In genomic region chr16:68800257-68800875, GRCh38 we compare ENCODE assay signal across 1 cellular context.
TF ChIP-seq lines count a peak whose summit lies in the region.

No MANE protein-coding gene starts in this region.

TF ChIP-seq in HepG2, 621 proteins besides CTCF, POLR2A, EP300 and RAD21 (continued from another document and continues in another):
- TF ChIP-seq ZBTB4 (CRISPR knock-in tag; IDR thresholded peaks at IDR 0.05; ENCODE audit: borderline replicate concordance) (no peak), NAIF1 (CRISPR knock-in tag; IDR thresholded peaks at IDR 0.05; ENCODE audit: borderline replicate concordance) (no peak), ZEB1 (IDR thresholded peaks at IDR 0.05; ENCODE audit: insufficient replicate concordance, low read depth) (no peak), ZNF12 (CRISPR knock-in tag; IDR thresholded peaks at IDR 0.05) (no peak), DNMT1 (CRISPR knock-in tag; IDR thresholded peaks at IDR 0.05) (no peak), MXI1 (IDR thresholded peaks at IDR 0.05; ENCODE audit: borderline replicate concordance, low read depth, low read length) (no peak; the same call in 2 of the 3 replicates), RELA (CRISPR knock-in tag; IDR thresholded peaks at IDR 0.05) (no peak), MYNN (CRISPR knock-in tag; IDR thresholded peaks at IDR 0.05; ENCODE audit: low read depth) (no peak), HES4 (CRISPR knock-in tag; IDR thresholded peaks at IDR 0.05; ENCODE audit: borderline replicate concordance) (no peak), ZNF317 (CRISPR knock-in tag; IDR thresholded peaks at IDR 0.05) (no peak), IRX3 (CRISPR knock-in tag; IDR thresholded peaks at IDR 0.05; ENCODE audit: borderline replicate concordance, low read depth) (no peak), ZNF614 (CRISPR knock-in tag; IDR thresholded peaks at IDR 0.05; ENCODE audit: borderline replicate concordance) (0 out of 2 replicates have a peak, but pooled peaks have one; percentile 55), ARHGAP35 (CRISPR knock-in tag; IDR thresholded peaks at IDR 0.05; ENCODE audit: borderline replicate concordance) (no peak), ZNF558 (CRISPR knock-in tag; IDR thresholded peaks at IDR 0.05; ENCODE audit: borderline replicate concordance) (no peak), HNF1A (IDR thresholded peaks at IDR 0.05; ENCODE audit: low read depth) (no peak), HNF1A (CRISPR knock-in tag; IDR thresholded peaks at IDR 0.05; ENCODE audit: borderline replicate concordance) (no peak), ZNF230 (CRISPR knock-in tag; IDR thresholded peaks at IDR 0.05) (no peak), ZNF839 (CRISPR knock-in tag; IDR thresholded peaks at IDR 0.05; ENCODE audit: borderline replicate concordance) (no peak), ZNF768 (CRISPR knock-in tag; IDR thresholded peaks at IDR 0.05) (no peak), ZNF205 (CRISPR knock-in tag; IDR thresholded peaks at IDR 0.05) (no peak), HOXA5 (CRISPR knock-in tag; IDR thresholded peaks at IDR 0.05) (no peak), GATA4 (IDR thresholded peaks at IDR 0.05; ENCODE audit: borderline replicate concordance, low read depth) (no peak), WIZ (CRISPR knock-in tag; IDR thresholded peaks at IDR 0.05) (no peak), ZMYM3 (CRISPR knock-in tag; IDR thresholded peaks at IDR 0.05) (no peak), TSC22D2 (CRISPR knock-in tag; IDR thresholded peaks at IDR 0.05; ENCODE audit: borderline replicate concordance) (no peak), ZNF788 (CRISPR knock-in tag; IDR thresholded peaks at IDR 0.05; ENCODE audit: borderline replicate concordance) (no peak), ZFX (CRISPR knock-in tag; IDR thresholded peaks at IDR 0.05; ENCODE audit: low read depth) (0 out of 2 replicates have a peak, but pooled peaks have one; percentile 26), ZNF10 (CRISPR knock-in tag; IDR thresholded peaks at IDR 0.05; ENCODE audit: borderline replicate concordance, low read depth) (no peak), NPAS2 (CRISPR knock-in tag; IDR thresholded peaks at IDR 0.05; ENCODE audit: borderline replicate concordance) (no peak), BORCS8-MEF2B (CRISPR knock-in tag; IDR thresholded peaks at IDR 0.05) (no peak), SSRP1 (CRISPR knock-in tag; IDR thresholded peaks at IDR 0.05) (no peak), ZFP37 (CRISPR knock-in tag; IDR thresholded peaks at IDR 0.05; ENCODE audit: borderline replicate concordance) (no peak), ZNF766 (CRISPR knock-in tag; IDR thresholded peaks at IDR 0.05; ENCODE audit: borderline replicate concordance) (no peak), GABPA (IDR thresholded peaks at IDR 0.05; ENCODE audit: low read depth, low read length) (no peak), GABPA (CRISPR knock-in tag; IDR thresholded peaks at IDR 0.05; ENCODE audit: low read depth) (peak; percentile 39; the same call in 1 of the 2 replicates), FLYWCH1 (CRISPR knock-in tag; IDR thresholded peaks at IDR 0.05) (no peak), ETV5 (CRISPR knock-in tag; IDR thresholded peaks at IDR 0.05; ENCODE audit: borderline replicate concordance) (0 out of 2 replicates have a peak, but pooled peaks have one; percentile 20), HNRNPL (IDR thresholded peaks at IDR 0.05; ENCODE audit: low read depth, low read length) (no peak), ZNF33B (CRISPR knock-in tag; IDR thresholded peaks at IDR 0.05) (no peak), ZNF572 (CRISPR knock-in tag; IDR thresholded peaks at IDR 0.05) (no peak)
- TF ChIP-seq, protein P1, sequence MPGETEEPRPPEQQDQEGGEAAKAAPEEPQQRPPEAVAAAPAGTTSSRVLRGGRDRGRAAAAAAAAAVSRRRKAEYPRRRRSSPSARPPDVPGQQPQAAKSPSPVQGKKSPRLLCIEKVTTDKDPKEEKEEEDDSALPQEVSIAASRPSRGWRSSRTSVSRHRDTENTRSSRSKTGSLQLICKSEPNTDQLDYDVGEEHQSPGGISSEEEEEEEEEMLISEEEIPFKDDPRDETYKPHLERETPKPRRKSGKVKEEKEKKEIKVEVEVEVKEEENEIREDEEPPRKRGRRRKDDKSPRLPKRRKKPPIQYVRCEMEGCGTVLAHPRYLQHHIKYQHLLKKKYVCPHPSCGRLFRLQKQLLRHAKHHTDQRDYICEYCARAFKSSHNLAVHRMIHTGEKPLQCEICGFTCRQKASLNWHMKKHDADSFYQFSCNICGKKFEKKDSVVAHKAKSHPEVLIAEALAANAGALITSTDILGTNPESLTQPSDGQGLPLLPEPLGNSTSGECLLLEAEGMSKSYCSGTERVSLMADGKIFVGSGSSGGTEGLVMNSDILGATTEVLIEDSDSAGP (CRISPR knock-in tag; IDR thresholded peaks at IDR 0.05; ENCODE audit: borderline replicate concordance), result no peak
- TF ChIP-seq, protein P2, sequence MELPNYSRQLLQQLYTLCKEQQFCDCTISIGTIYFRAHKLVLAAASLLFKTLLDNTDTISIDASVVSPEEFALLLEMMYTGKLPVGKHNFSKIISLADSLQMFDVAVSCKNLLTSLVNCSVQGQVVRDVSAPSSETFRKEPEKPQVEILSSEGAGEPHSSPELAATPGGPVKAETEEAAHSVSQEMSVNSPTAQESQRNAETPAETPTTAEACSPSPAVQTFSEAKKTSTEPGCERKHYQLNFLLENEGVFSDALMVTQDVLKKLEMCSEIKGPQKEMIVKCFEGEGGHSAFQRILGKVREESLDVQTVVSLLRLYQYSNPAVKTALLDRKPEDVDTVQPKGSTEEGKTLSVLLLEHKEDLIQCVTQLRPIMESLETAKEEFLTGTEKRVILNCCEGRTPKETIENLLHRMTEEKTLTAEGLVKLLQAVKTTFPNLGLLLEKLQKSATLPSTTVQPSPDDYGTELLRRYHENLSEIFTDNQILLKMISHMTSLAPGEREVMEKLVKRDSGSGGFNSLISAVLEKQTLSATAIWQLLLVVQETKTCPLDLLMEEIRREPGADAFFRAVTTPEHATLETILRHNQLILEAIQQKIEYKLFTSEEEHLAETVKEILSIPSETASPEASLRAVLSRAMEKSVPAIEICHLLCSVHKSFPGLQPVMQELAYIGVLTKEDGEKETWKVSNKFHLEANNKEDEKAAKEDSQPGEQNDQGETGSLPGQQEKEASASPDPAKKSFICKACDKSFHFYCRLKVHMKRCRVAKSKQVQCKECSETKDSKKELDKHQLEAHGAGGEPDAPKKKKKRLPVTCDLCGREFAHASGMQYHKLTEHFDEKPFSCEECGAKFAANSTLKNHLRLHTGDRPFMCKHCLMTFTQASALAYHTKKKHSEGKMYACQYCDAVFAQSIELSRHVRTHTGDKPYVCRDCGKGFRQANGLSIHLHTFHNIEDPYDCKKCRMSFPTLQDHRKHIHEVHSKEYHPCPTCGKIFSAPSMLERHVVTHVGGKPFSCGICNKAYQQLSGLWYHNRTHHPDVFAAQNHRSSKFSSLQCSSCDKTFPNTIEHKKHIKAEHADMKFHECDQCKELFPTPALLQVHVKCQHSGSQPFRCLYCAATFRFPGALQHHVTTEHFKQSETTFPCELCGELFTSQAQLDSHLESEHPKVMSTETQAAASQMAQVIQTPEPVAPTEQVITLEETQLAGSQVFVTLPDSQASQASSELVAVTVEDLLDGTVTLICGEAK (IDR thresholded peaks at IDR 0.05), result no peak
- TF ChIP-seq, protein P2 (CRISPR knock-in tag; IDR thresholded peaks at IDR 0.05), result no peak
- TF ChIP-seq, protein P3, sequence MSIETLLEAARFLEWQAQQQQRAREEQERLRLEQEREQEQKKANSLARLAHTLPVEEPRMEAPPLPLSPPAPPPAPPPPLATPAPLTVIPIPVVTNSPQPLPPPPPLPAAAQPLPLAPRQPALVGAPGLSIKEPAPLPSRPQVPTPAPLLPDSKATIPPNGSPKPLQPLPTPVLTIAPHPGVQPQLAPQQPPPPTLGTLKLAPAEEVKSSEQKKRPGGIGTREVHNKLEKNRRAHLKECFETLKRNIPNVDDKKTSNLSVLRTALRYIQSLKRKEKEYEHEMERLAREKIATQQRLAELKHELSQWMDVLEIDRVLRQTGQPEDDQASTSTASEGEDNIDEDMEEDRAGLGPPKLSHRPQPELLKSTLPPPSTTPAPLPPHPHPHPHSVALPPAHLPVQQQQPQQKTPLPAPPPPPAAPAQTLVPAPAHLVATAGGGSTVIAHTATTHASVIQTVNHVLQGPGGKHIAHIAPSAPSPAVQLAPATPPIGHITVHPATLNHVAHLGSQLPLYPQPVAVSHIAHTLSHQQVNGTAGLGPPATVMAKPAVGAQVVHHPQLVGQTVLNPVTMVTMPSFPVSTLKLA (IDR thresholded peaks at IDR 0.05), result no peak
